9 cellular contexts compared by ENCODE assay signal in the genomic region with DNA sequence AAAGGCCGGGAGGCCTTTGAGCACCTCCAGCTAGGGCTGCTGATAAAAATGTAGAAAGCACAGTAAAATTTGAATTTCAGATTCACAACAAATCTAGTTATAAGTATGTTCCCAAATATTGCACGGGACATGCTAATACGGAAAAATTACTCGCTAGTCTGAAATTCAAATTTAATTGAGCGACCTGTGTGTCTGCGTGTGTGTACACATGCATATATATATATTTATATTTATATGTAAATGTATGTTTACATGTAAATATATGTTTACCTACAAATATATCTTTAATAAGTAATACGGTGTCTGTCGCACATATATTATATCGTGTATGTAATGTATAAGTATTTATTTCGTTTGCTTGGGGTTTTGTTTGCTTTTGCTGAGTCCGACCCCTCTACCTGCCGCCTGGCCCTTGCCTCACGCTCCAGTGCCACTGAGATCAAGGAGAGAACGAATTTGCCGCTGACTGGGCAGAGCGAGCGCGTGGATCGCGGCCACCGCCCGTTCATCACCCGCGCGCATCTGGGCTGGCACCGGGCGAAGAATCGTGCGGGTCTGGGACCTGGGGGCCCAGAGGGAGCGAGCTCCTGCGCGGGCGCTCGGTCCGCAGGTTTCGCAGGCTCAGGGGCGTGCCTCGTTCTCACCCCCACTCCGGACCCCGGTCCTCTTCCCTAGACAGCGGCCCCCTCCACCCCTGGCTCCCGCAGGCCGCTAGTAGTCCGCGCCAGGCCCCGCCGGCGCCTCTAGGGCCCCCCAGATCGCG. TPM values are rescaled to one million over a fixed set of nuclear protein-coding genes. Genes with fewer than 3 reads are reported as not detected.
DNase-seq lines count a peak whose midpoint lies in the region; ATAC-seq and TF ChIP-seq lines count a peak whose summit lies in the region.
"Had no signal": no experiment of that assay in that cellular context is flagged by ENCODE, and none has a peak within 500 bp of the region (broad histone marks: within the 10 kb centered on the region; RNA-seq: fewer than 3 reads in every experiment).

No MANE protein-coding gene starts in this region.

- no peak for DNase-seq in SK-N-SH
- DNase-seq in left lung: peak in 1 of 2 donors; percentile 80
- DNase-seq in stomach: no peak
- no peak for DNase-seq in cerebellar cortex (ENCODE audit: low spot score)
- no peak for DNase-seq in GOT3 (lab: John Stamatoyannopoulos, UW)
- DNase-seq in omental fat pad (ENCODE audit: low spot score): no peak

- no peak overlapping the region for H2AFZ ChIP-seq in SK-N-SH (ENCODE audit: low read depth)

- H3K4me3 Mint-ChIP-seq in activated T-helper 17 cell treated with anti-CD3 and anti-CD28 coated beads, Interleukin-2, amount 50 U/mL, for 72 hours: peak overlapping the region; percentile 76

- 0 out of 2 replicates have a peak overlapping the region, but pooled peaks have one; percentile 91 for H3K4me2 ChIP-seq in SK-N-SH

- H3K36me3 ChIP-seq in SK-N-SH (replicated peaks in 1 of 2; ENCODE audit: control insufficient read depth in 1 of 2, insufficient read depth in 2 of 2, low read length in 1 of 2) (peaks cover 11 to 27% of the 10 kb centered on the region in 2 experiments), left lung (peaks cover 0 to 21% of the 10 kb centered on the region in 2 donors), stomach (peaks cover 11 to 22% (median 21%) of the 10 kb centered on the region in 4 donors)

- no peak overlapping the region for H3K27ac Mint-ChIP-seq in activated T-helper 17 cell treated with anti-CD3 and anti-CD28 coated beads, Interleukin-2, amount 50 U/mL, for 72 hours

- POLR2A ChIA-PET in SK-N-SH (lab: Yijun Ruan, JAX): no interaction called here

- H3K9me2 ChIP-seq in SK-N-SH: no peaks in the 10 kb centered on the region

- H3K36me3 Mint-ChIP-seq in activated T-helper 17 cell treated with anti-CD3 and anti-CD28 coated beads, Interleukin-2, amount 50 U/mL, for 72 hours (ENCODE audit: low read depth): peaks cover 30% of the 10 kb centered on the region

- peaks cover 19% of the 10 kb centered on the region for H3K79me2 ChIP-seq in SK-N-SH (ENCODE audit: insufficient read depth)

- 67% methylated on average over 26 of the region's 50 CpGs for WGBS in SK-N-SH (ENCODE audit: low lambda C conversion rate)
- 9 to 13% (median 13%) methylated on average over 29 to 50 of the region's 50 CpGs for WGBS in stomach, 5 donors

- CTCF ChIA-PET in SK-N-SH (lab: Yijun Ruan, JAX): interaction anchor here (0.9 to 2.1 kb wide), 5 partner anchors 21 to 74 kb away, joined by 3 to 12 read pairs (median 5); no protein-coding TSS in a partner anchor

- H3F3A ChIP-seq in SK-N-SH (replicated peaks; ENCODE audit: insufficient read depth): no peaks in the 10 kb centered on the region

- H3K4me1 ChIP-seq in SK-N-SH (ENCODE audit: control insufficient read depth in 1 of 2, insufficient read depth in 2 of 2, low read depth in 1 of 2, low read length in 1 of 2) (peaks cover 0 to 12% of the 10 kb centered on the region in 2 experiments; a peak in 2 of 4 replicates), left lung (peaks cover 16 to 48% of the 10 kb centered on the region in 2 donors), stomach (peaks cover 47 to 61% (median 53%) of the 10 kb centered on the region in 4 donors)

- H3K4me3 ChIP-seq in SK-N-SH (ENCODE audit: low read depth in 2 of 2, low read length in 1 of 2): peak overlapping the region; percentile 83 to 98; a peak in 3 of 4 replicates
- peak overlapping the region; percentile 99 for H3K4me3 ChIP-seq in left lung
- H3K4me3 ChIP-seq in stomach: peak overlapping the region; percentile 75 to 99 (median 88)

- no peaks in the 10 kb centered on the region for H4K20me1 ChIP-seq in SK-N-SH (ENCODE audit: insufficient read depth)

- no peak for TF ChIP-seq CTCF in SK-N-SH (IDR thresholded peaks at IDR 0.05)
- TF ChIP-seq CTCF in left lung (IDR thresholded peaks at IDR 0.05): no peak
- no peak for TF ChIP-seq CTCF in stomach (IDR thresholded peaks at IDR 0.05)
- TF ChIP-seq CTCF in omental fat pad (IDR thresholded peaks at IDR 0.05): no peak

- no peak overlapping the region for H3K9ac ChIP-seq in SK-N-SH

- TF ChIP-seq RAD21 in SK-N-SH (IDR thresholded peaks at IDR 0.05; ENCODE audit: low read length): no peak

- TF ChIP-seq EP300 in SK-N-SH (IDR thresholded peaks at IDR 0.05; ENCODE audit: borderline replicate concordance in 1 of 2, low read depth in 1 of 2, low read length in 1 of 2) (no peak), stomach (IDR thresholded peaks at IDR 0.05) (no peak)

- H3K27me3 ChIP-seq in SK-N-SH (ENCODE audit: insufficient read depth) (no peaks in the 10 kb centered on the region; the same call in 1 of the 2 replicates), left lung (peaks cover 41 to 53% of the 10 kb centered on the region in 2 donors), stomach (peaks cover 27 to 54% (median 48%) of the 10 kb centered on the region in 3 donors)

- no peak for ATAC-seq in SK-N-SH treated with all-trans-retinoic acid at 6 μM for 48 hours
- ATAC-seq in activated T-helper 17 cell treated with anti-CD3 and anti-CD28 coated beads, Interleukin-2, amount 50 U/mL, for 72 hours (replicated peaks): no peak
- no peak for ATAC-seq in left lung
- ATAC-seq in omental fat pad (ENCODE audit: low FRiP score): no peak

- TF ChIP-seq POLR2A in stomach (IDR thresholded peaks at IDR 0.05): no peak

- H3K27me3 Mint-ChIP-seq in activated T-helper 17 cell treated with anti-CD3 and anti-CD28 coated beads, Interleukin-2, amount 50 U/mL, for 72 hours: peaks cover 19% of the 10 kb centered on the region

- H3K27ac ChIP-seq in SK-N-SH (ENCODE audit: low read depth in 2 of 2, low read length in 1 of 2) (no peak overlapping the region), left lung (no peak overlapping the region), stomach (no peak overlapping the region)
- H3K27ac ChIP-seq: 22Rv1 had no signal

- H3K9me3 ChIP-seq in SK-N-SH (no peaks in the 10 kb centered on the region), left lung (no peaks in the 10 kb centered on the region), stomach (peaks cover 0 to 5% (median 0%) of the 10 kb centered on the region in 4 donors)

- H3K9me3 Mint-ChIP-seq in activated T-helper 17 cell treated with anti-CD3 and anti-CD28 coated beads, Interleukin-2, amount 50 U/mL, for 72 hours: no peaks in the 10 kb centered on the region

- H3K4me1 Mint-ChIP-seq in activated T-helper 17 cell treated with anti-CD3 and anti-CD28 coated beads, Interleukin-2, amount 50 U/mL, for 72 hours: peaks cover 9% of the 10 kb centered on the region

- intact Hi-C loops in left lung (cut with DNase I) (no loop called here), stomach (cut with DNase I; ENCODE audit: low total_unique reads) (no loop called here)

TF ChIP-seq in SK-N-SH, 30 proteins besides CTCF, POLR2A, EP300 and RAD21 (continues in another document):
- TF ChIP-seq SIN3A (IDR thresholded peaks at IDR 0.05; ENCODE audit: borderline replicate concordance, low read depth, low read length): no peak
- TF ChIP-seq NFIC (IDR thresholded peaks at IDR 0.05; ENCODE audit: borderline replicate concordance): no peak
- TF ChIP-seq FOXM1 (IDR thresholded peaks at IDR 0.05; ENCODE audit: low read depth): no peak
- TF ChIP-seq FOXJ3 (CRISPR knock-in tag; IDR thresholded peaks at IDR 0.05): no peak
- TF ChIP-seq RFX5 (IDR thresholded peaks at IDR 0.05; ENCODE audit: low read length): no peak

TF ChIP-seq in SK-N-SH treated with all-trans-retinoic acid at 6 μM for 48 hours, 23 proteins besides CTCF, POLR2A, EP300 and RAD21:
- no peak for TF ChIP-seq TCF4 (CRISPR knock-in tag; IDR thresholded peaks at IDR 0.05; ENCODE audit: borderline replicate concordance)
TF ChIP-seq in SK-N-SH treated with all-trans-retinoic acid at 6 μM for 48 hours: peak in this region for 0.

RNA-seq across cellular contexts. Expression of a gene that starts 0.5 kb away (rescaled TPM):
- 61.9 and 67.8 TPM in 2 replicates for polyA plus RNA-seq in SK-N-SH (2012; rRNA removed)
- polyA plus RNA-seq in SK-N-SH (2012; cell fraction: cytosol; rRNA removed): 33.1 and 45.1 TPM in 2 replicates
- polyA plus RNA-seq in SK-N-SH (2012; cell fraction: nucleus; rRNA removed): 172 and 188 TPM in 2 replicates
- total RNA-seq in activated T-helper 17 cell treated with anti-CD3 and anti-CD28 coated beads, Interleukin-2, amount 50 U/mL, for 72 hours: 10 to 100 TPM; 14.4 to 27.7 TPM
- total RNA-seq in left lung: 10 to 100 TPM; 20.2 to 23.1 TPM
- 10 to 100 TPM in 2 of 5 donors, 1 to 10 TPM in 2, under 1 TPM in 1; 0.89 to 55.4 (median 3.5) TPM for total RNA-seq in stomach
- polyA plus RNA-seq in stomach: 10 to 100 TPM; 12.5 to 22.2 (median 13.0) TPM
- total RNA-seq in omental fat pad: 10 to 100 TPM; 10.4 to 31.2 (median 15.5) TPM

RNA-seq across cellular contexts. Expression of a gene that starts 1.9 kb away (rescaled TPM):
- 0.21 and 0.64 TPM in 2 replicates for polyA plus RNA-seq in SK-N-SH (2012; rRNA removed)
- polyA plus RNA-seq in SK-N-SH (2012; cell fraction: cytosol; rRNA removed): 0.28 and 0.41 TPM in 2 replicates
- polyA plus RNA-seq in SK-N-SH (2012; cell fraction: nucleus; rRNA removed): 1.4 and 1.8 TPM in 2 replicates
- 1 to 10 TPM in 1 of 2 donors, under 1 TPM in 1; 0.95 to 1.1 TPM for total RNA-seq in activated T-helper 17 cell treated with anti-CD3 and anti-CD28 coated beads, Interleukin-2, amount 50 U/mL, for 72 hours
- 1 to 10 TPM; 1.8 to 2.7 TPM for total RNA-seq in left lung
- total RNA-seq in stomach: 1 to 10 TPM in 1 of 5 donors, under 1 TPM in 1, not detected in 3; 0.43 to 9.8 TPM
- 1 to 10 TPM in 1 of 3 donors, under 1 TPM in 1, not detected in 1; 0.25 to 2.4 TPM for polyA plus RNA-seq in stomach
- not detected for total RNA-seq in omental fat pad

RNA-seq across cellular contexts. Expression of a gene that starts 25.6 kb away (rescaled TPM):
- polyA plus RNA-seq in SK-N-SH (2012; rRNA removed) (25.9 and 35.5 TPM in 2 replicates), stomach (10 to 100 TPM; 29.7 to 60.0 (median 33.7) TPM)
- 28.6 and 33.3 TPM in 2 replicates for polyA plus RNA-seq in SK-N-SH (2012; cell fraction: cytosol; rRNA removed)
- polyA plus RNA-seq in SK-N-SH (2012; cell fraction: nucleus; rRNA removed): 17.7 and 20.1 TPM in 2 replicates
- total RNA-seq in activated T-helper 17 cell treated with anti-CD3 and anti-CD28 coated beads, Interleukin-2, amount 50 U/mL, for 72 hours: 10 to 100 TPM in 1 of 2 donors, 1 to 10 TPM in 1; 8.9 to 10.4 TPM
- total RNA-seq in left lung (10 to 100 TPM; 42.5 to 42.9 TPM), stomach (10 to 100 TPM; 21.6 to 43.3 (median 30.3) TPM), omental fat pad (10 to 100 TPM; 24.9 to 53.0 (median 37.4) TPM)

RNA-seq across cellular contexts. Expression of a gene that starts 39.1 kb away (rescaled TPM):
- polyA plus RNA-seq in SK-N-SH (2012; rRNA removed): 5.8 and 7.6 TPM in 2 replicates
- polyA plus RNA-seq in SK-N-SH (2012; cell fraction: cytosol; rRNA removed): 1.3 and 2.9 TPM in 2 replicates
- 28.9 and 39.7 TPM in 2 replicates for polyA plus RNA-seq in SK-N-SH (2012; cell fraction: nucleus; rRNA removed)
- total RNA-seq in activated T-helper 17 cell treated with anti-CD3 and anti-CD28 coated beads, Interleukin-2, amount 50 U/mL, for 72 hours: 1 to 10 TPM; 5.0 to 9.7 TPM
- total RNA-seq in left lung: 100 to 1,000 TPM in 1 of 2 donors, 10 to 100 TPM in 1; 40.6 to 108 TPM
- total RNA-seq in stomach: 10 to 100 TPM; 14.3 to 57.2 (median 41.1) TPM
- polyA plus RNA-seq in stomach: 10 to 100 TPM in 2 of 3 donors, 1 to 10 TPM in 1; 2.6 to 18.6 (median 11.3) TPM
- 10 to 100 TPM; 13.2 to 60.1 (median 21.9) TPM for total RNA-seq in omental fat pad
